In genomic region chr2:69978157-69978904, GRCh38 we compare ENCODE assay signal across 21 cellular contexts. TPM values are rescaled to one million over a fixed set of nuclear protein-coding genes. Genes with fewer than 3 reads are reported as not detected.
A peak's percentile ranks its signal among the peaks of the same experiment; 100 is the strongest.
DNase-seq lines count a peak whose midpoint lies in the region; ATAC-seq, FAIRE-seq and TF ChIP-seq lines count a peak whose summit lies in the region.
"Had no signal": no experiment of that assay in that cellular context is flagged by ENCODE, and none has a peak within 500 bp of the region (broad histone marks: within the 10 kb centered on the region; RNA-seq: fewer than 3 reads in every experiment).

No MANE protein-coding gene starts in this region.

- DNase-seq in GF-D8 (lab: John Stamatoyannopoulos, UW) (peak; percentile 67), NCI-H82 (lab: John Stamatoyannopoulos, UW) (peak; percentile 58), H1 (ENCODE audit: low read depth in 1 of 2, low spot score in 2 of 2) (no peak), NCI-H1105 (lab: John Stamatoyannopoulos, UW) (no peak), NCI-H1436 (lab: John Stamatoyannopoulos, UW) (no peak), NCI-H2227 (lab: John Stamatoyannopoulos, UW; ENCODE audit: unreplicated experiment) (no peak), SW480 (ENCODE audit: low spot score) (no peak)
- DNase-seq in naive thymus-derived CD4-positive, alpha-beta T cell: no peak
- DNase-seq: activated CD4-positive, alpha-beta T cell treated with anti-CD3 and anti-CD28 coated beads, Interleukin-2, amount 50 U/mL, for 4 hours; activated T-cell treated with anti-CD3 and anti-CD28 coated beads for 4 hours; DND-41; left ventricle myocardium inferior; NCI-H1092 treated with DMSO at 0.1 percent for 48 hours; ovary; stomach had no signal

- H3K27me3 Mint-ChIP-seq in naive thymus-derived CD4-positive, alpha-beta T cell: no peaks in the 10 kb centered on the region
- H3K27me3 Mint-ChIP-seq: brain had no signal

- no peaks in the 10 kb centered on the region for H4K20me1 ChIP-seq in H1 (replicated peaks in 1 of 2; ENCODE audit: control insufficient read depth in 1 of 2, insufficient read depth in 2 of 2, low read length in 2 of 2)

- H3K27me3 ChIP-seq in H1 (replicated peaks in 1 of 4; ENCODE audit: control insufficient read depth in 3 of 4, extremely low read depth in 1 of 4, insufficient read depth in 3 of 4, low read length in 3 of 4): no peaks in the 10 kb centered on the region
- H3K27me3 ChIP-seq in naive thymus-derived CD4-positive, alpha-beta T cell (ENCODE audit: control insufficient read depth in 2 of 2, insufficient read depth in 2 of 2, low read length in 2 of 2): no peaks in the 10 kb centered on the region
- H3K27me3 ChIP-seq: ovary, Peyer's patch, stomach had no signal

- peaks cover 0 to 3% (median 0%) of the 10 kb centered on the region in 11 donors for H3K9me3 Mint-ChIP-seq in naive thymus-derived CD4-positive, alpha-beta T cell
- H3K9me3 Mint-ChIP-seq: GM23338 had no signal

- H3K27ac Mint-ChIP-seq in naive thymus-derived CD4-positive, alpha-beta T cell: no peak overlapping the region
- H3K27ac Mint-ChIP-seq: brain, GM23338 had no signal

- H3K4ac ChIP-seq in H1 (replicated peaks; ENCODE audit: insufficient read length, low read depth, low read length): no peak overlapping the region

- H3K9ac ChIP-seq in H1 (replicated peaks in 1 of 4; ENCODE audit: extremely low read depth in 1 of 4, low read depth in 3 of 4, low read length in 3 of 4): no peak overlapping the region

- no peaks in the 10 kb centered on the region for H3K79me2 ChIP-seq in H1 (ENCODE audit: control insufficient read depth in 1 of 2, insufficient read depth in 2 of 2, low read length in 2 of 2)

- H2BK5ac ChIP-seq in H1 (ENCODE audit: low read depth, low read length): no peak overlapping the region

- no peak for TF ChIP-seq RAD21 in H1 (IDR thresholded peaks at IDR 0.05 in 1 of 2, conservative IDR thresholded peaks at IDR 0.05 in 1 of 2; ENCODE audit: low read depth in 2 of 2, low read length in 2 of 2)

- POLR2A ChIA-PET in H1 (lab: Charles Lee; ENCODE audit: partially characterized antibody): interaction anchor here (1.9 kb wide), 1 partner anchor 14 kb away, joined by 5 read pairs; no protein-coding TSS in a partner anchor
- POLR2A ChIA-PET in naive thymus-derived CD4-positive, alpha-beta T cell (lab: Charles Lee): interaction anchor here (0.8 kb wide), 1 partner anchor 11 kb away, joined by 3 read pairs; no protein-coding TSS in a partner anchor

- no peak for FAIRE-seq in H1 (lab: Jason Lieb, UNC)
- FAIRE-seq: GM18507 had no signal

- H3K4me3 Mint-ChIP-seq in naive thymus-derived CD4-positive, alpha-beta T cell: no peak overlapping the region
- H3K4me3 Mint-ChIP-seq: brain, GM23338 had no signal

- no peak for TF ChIP-seq POLR2A in H1 (IDR thresholded peaks at IDR 0.05; ENCODE audit: control extremely low read depth in 1 of 2, low read depth in 2 of 2, low read length in 2 of 2)

- no peak for TF ChIP-seq EP300 in H1 (IDR thresholded peaks at IDR 0.05; ENCODE audit: borderline replicate concordance in 1 of 2, low read depth in 2 of 2, low read length in 2 of 2)

- H3K23ac ChIP-seq in H1 (ENCODE audit: insufficient read length): no peak overlapping the region

- H3K23me2 ChIP-seq in H1 (ENCODE audit: low read depth, low read length): peaks cover 2% of the 10 kb centered on the region; the same call in 1 of the 2 replicates

- H3K36me3 ChIP-seq in H1 (ENCODE audit: control insufficient read depth in 2 of 4, insufficient read depth in 4 of 4, low read length in 3 of 4): no peaks in the 10 kb centered on the region
- H3K36me3 ChIP-seq in naive thymus-derived CD4-positive, alpha-beta T cell (ENCODE audit: control insufficient read depth in 2 of 3, insufficient read depth in 3 of 3, low read length in 3 of 3): no peaks in the 10 kb centered on the region
- H3K36me3 ChIP-seq: left ventricle myocardium inferior, ovary, Peyer's patch, stomach had no signal

- WGBS in H1 (ENCODE audit: extremely low coverage in 1 of 2, insufficient coverage in 1 of 2, insufficient read length in 1 of 2, insufficient replicate concordance in 2 of 2, low coverage in 1 of 2, low lambda C conversion rate in 2 of 2, missing lambda C conversion rate in 1 of 2), 2 experiments: 92% methylated on average over 17 of the region's 17 CpGs; no CpG with 5 or more reads in 1 of the 2 experiments

- H3K14ac ChIP-seq in H1 (ENCODE audit: insufficient read length): no peak overlapping the region

- peak overlapping the region; percentile 35; the same call in 1 of the 2 replicates for H4K8ac ChIP-seq in H1 (ENCODE audit: extremely low read depth, insufficient read depth, low read length)

- H2BK12ac ChIP-seq in H1 (ENCODE audit: low read depth, low read length): no peak overlapping the region

- no peak overlapping the region for H3K56ac ChIP-seq in H1 (replicated peaks; ENCODE audit: insufficient read length, low read depth, low read length)

- peaks cover 0 to 22% (median 16%) of the 10 kb centered on the region in 7 donors for H3K4me1 Mint-ChIP-seq in naive thymus-derived CD4-positive, alpha-beta T cell
- H3K4me1 Mint-ChIP-seq: brain had no signal

- no peak overlapping the region for H4K91ac ChIP-seq in H1 (replicated peaks; ENCODE audit: insufficient read length, low read length)

- TF ChIP-seq CTCF in H1 (IDR thresholded peaks at IDR 0.05; ENCODE audit: control extremely low read depth in 1 of 3, insufficient read depth in 1 of 3, low read depth in 1 of 3, low read length in 3 of 3): no peak

- no peak overlapping the region for H2AK5ac ChIP-seq in H1 (ENCODE audit: low read depth, low read length)

- H3K36me3 Mint-ChIP-seq in naive thymus-derived CD4-positive, alpha-beta T cell: peaks cover 0 to 2% (median 0%) of the 10 kb centered on the region in 5 donors
- H3K36me3 Mint-ChIP-seq: activated naive CD4-positive, alpha-beta T cell treated with anti-CD3 and anti-CD28 coated beads, Interleukin-2, amount 50 U/mL, for 72 hours; brain had no signal

- H2AFZ ChIP-seq in H1 (ENCODE audit: low read length): no peak overlapping the region
- H2AFZ ChIP-seq: GM23338 had no signal

- H2BK20ac ChIP-seq in H1 (ENCODE audit: low read length): no peak overlapping the region

- no peaks in the 10 kb centered on the region for H3K9me3 ChIP-seq in H1 (ENCODE audit: insufficient read depth in 2 of 2, low read depth in 1 of 2, low read length in 1 of 2)
- no peaks in the 10 kb centered on the region for H3K9me3 ChIP-seq in naive thymus-derived CD4-positive, alpha-beta T cell (ENCODE audit: control insufficient read depth in 2 of 3, low read length in 3 of 3)
- H3K9me3 ChIP-seq: left ventricle myocardium inferior, ovary, Peyer's patch, stomach had no signal

- no peak overlapping the region for H4K5ac ChIP-seq in H1 (ENCODE audit: insufficient read length, low read depth, low read length)

- ATAC-seq in naive thymus-derived CD4-positive, alpha-beta T cell: peak; percentile 79
- ATAC-seq: activated naive CD4-positive, alpha-beta T cell treated with anti-CD3 and anti-CD28 coated beads, Interleukin-2, amount 50 U/mL, for 72 hours; GM23338 had no signal

- intact Hi-C loops in naive thymus-derived CD4-positive, alpha-beta T cell (cut with micrococcal nuclease): no loop called here

- H2BK15ac ChIP-seq in H1 (ENCODE audit: low read length): no peak overlapping the region

- no peak overlapping the region for H3K18ac ChIP-seq in H1 (ENCODE audit: extremely low read depth, low read length)

- H3K4me3 ChIP-seq in H1 (ENCODE audit: extremely low read depth in 1 of 4, insufficient read depth in 2 of 4, low read depth in 3 of 4, low read length in 4 of 4): no peak overlapping the region
- no peak overlapping the region for H3K4me3 ChIP-seq in naive thymus-derived CD4-positive, alpha-beta T cell (ENCODE audit: low read length)
- H3K4me3 ChIP-seq: GM23338, left ventricle myocardium inferior, ovary, Peyer's patch, SK-N-MC, stomach had no signal

- H3K79me1 ChIP-seq in H1 (ENCODE audit: low read depth, low read length): no peaks in the 10 kb centered on the region

- H2BK120ac ChIP-seq in H1 (replicated peaks; ENCODE audit: low read depth, low read length): no peak overlapping the region

- no peak overlapping the region for H3K4me2 ChIP-seq in H1 (ENCODE audit: insufficient read depth in 1 of 2, low read depth in 2 of 2, low read length in 2 of 2)
- H3K4me2 ChIP-seq: GM23338 had no signal

- no peak overlapping the region for H3K27ac ChIP-seq in H1 (ENCODE audit: low read depth, low read length)
- no peak overlapping the region for H3K27ac ChIP-seq in naive thymus-derived CD4-positive, alpha-beta T cell (ENCODE audit: low read depth, low read length)
- H3K27ac ChIP-seq: left ventricle myocardium inferior, ovary, Peyer's patch, SK-N-MC had no signal

- CTCF ChIA-PET in H1 (lab: Charles Lee; ENCODE audit: partially characterized antibody): interaction anchor here (1.3 kb wide), 1 partner anchor 20 kb away, joined by 4 read pairs; no protein-coding TSS in a partner anchor
- CTCF ChIA-PET in naive thymus-derived CD4-positive, alpha-beta T cell (lab: Charles Lee): no interaction called here

- H3K4me1 ChIP-seq in H1 (replicated peaks in 1 of 4; ENCODE audit: control insufficient read depth in 3 of 4, insufficient read depth in 4 of 4, low read length in 3 of 4): peaks cover 0 to 4% (median 3%) of the 10 kb centered on the region in 4 experiments; a peak in 4 of 7 replicates
- no peaks in the 10 kb centered on the region for H3K4me1 ChIP-seq in naive thymus-derived CD4-positive, alpha-beta T cell (ENCODE audit: control insufficient read depth in 2 of 2, insufficient read depth in 2 of 2, low read length in 2 of 2)
- H3K4me1 ChIP-seq: left ventricle myocardium inferior, Peyer's patch had no signal

TF ChIP-seq in H1, 55 proteins besides CTCF, POLR2A, EP300 and RAD21 (continues in another document):
- no peak for TF ChIP-seq TEAD4 (IDR thresholded peaks at IDR 0.05; ENCODE audit: low read depth, low read length)
- no peak for TF ChIP-seq KDM5A (IDR thresholded peaks at IDR 0.05; ENCODE audit: low read length)

RNA-seq across cellular contexts. Expression of gene ASPRV1, which starts 16.9 kb away (rescaled TPM):
- 0.86 and 0.95 TPM in 2 replicates for total RNA-seq in H1 (2021; fragmentation: NEBNext Ultra II Directional; extraction: Animal tissue kit (Norgen Biotek cat#: 25700))
- polyA plus RNA-seq in H1 (2011; rRNA removed): 0.42 and 0.59 TPM in 2 replicates
- 0.80 TPM for polyA plus RNA-seq in H1 (2011; cell fraction: cytosol; rRNA removed)
- polyA plus RNA-seq in H1 (2011; cell fraction: nucleus; rRNA removed): 1.2 TPM
- polyA plus RNA-seq in H1 (2012, experiment 1 of 2): 0.87 to 1.0 TPM (median 0.95 TPM) in 4 replicates
- polyA plus RNA-seq in H1 (2012, experiment 2 of 2): 0.76 TPM
- 0.32 TPM for polyA plus RNA-seq in H1 (2013, experiment 1 of 2)
- polyA plus RNA-seq in H1 (2013, experiment 2 of 2): 0.31 TPM
- 0.57 and 0.73 TPM in 2 replicates for polyA minus RNA-seq in H1 (2011; rRNA and poly(A)+ RNA removed)
- 0.51 TPM for polyA minus RNA-seq in H1 (2011; cell fraction: cytosol; rRNA and poly(A)+ RNA removed)
- polyA minus RNA-seq in H1 (2011; cell fraction: nucleus; rRNA and poly(A)+ RNA removed): 1.00 TPM
- 1 to 10 TPM; 1.7 to 2.9 (median 2.3) TPM for total RNA-seq in naive thymus-derived CD4-positive, alpha-beta T cell
- polyA plus RNA-seq in naive thymus-derived CD4-positive, alpha-beta T cell: 1 to 10 TPM in 1 of 2 donors, under 1 TPM in 1; 0.91 to 1.2 TPM

Comparison
In these comparisons a context has a peak if more than half of its experiments do, and no peak if none do; other contexts are left out.
1. DNase-seq: peak in GF-D8 (single experiment) and NCI-H82 (single experiment); none in H1 (0 of 2), naive thymus-derived CD4-positive, alpha-beta T cell (0 of 9), NCI-H1105 (single experiment), NCI-H1436 (single experiment), NCI-H2227 (single experiment) and SW480 (single experiment).